Comparison of ENCODE assay signal across 28 cellular contexts in the genomic region with DNA sequence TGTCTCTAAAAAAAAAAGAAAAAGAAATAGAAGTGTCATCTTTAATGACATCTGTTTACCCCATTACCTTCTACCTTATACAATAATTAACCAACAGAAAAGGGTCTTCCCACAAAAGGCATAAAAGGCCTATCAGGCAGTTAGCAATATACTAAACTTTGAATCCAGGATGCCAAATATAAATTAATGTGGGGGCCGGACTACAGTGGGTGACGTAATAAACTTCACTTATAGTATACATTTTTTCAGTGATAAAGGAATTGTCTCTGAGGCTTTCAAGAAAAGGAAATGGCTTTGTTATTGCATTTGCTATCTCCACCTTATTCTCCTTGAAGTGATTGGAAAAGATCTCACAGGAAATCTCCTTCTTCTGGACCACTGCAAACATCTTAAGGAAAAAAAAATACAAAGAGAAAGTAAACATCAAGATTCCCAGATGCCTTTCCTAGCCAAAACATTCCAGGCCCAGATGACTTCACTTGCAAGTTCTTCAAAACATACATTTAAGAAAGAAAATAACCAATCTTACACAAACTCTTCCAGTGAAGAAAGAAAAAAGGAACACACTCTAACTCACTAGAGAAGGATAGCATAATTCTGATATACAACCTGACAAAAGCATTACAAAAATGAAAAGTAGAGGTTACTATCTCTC.
DNase-seq lines count a peak whose midpoint lies in the region; ATAC-seq and TF ChIP-seq lines count a peak whose summit lies in the region.
"Had no signal": no experiment of that assay in that cellular context is flagged by ENCODE, and none has a peak within 500 bp of the region (broad histone marks: within the 10 kb centered on the region; RNA-seq: fewer than 3 reads in every experiment).

No MANE protein-coding gene starts in this region.

- H3K27me3 ChIP-seq in SK-N-SH (ENCODE audit: insufficient read depth), result no peaks in the 10 kb centered on the region
- H3K27me3 ChIP-seq: pancreas, right atrium auricular region, tibial artery had no signal

- no peaks in the 10 kb centered on the region for H3K79me2 ChIP-seq in SK-N-SH (ENCODE audit: insufficient read depth)

- H3K4me1 ChIP-seq in SK-N-SH (ENCODE audit: control insufficient read depth in 1 of 2, insufficient read depth in 2 of 2, low read depth in 1 of 2, low read length in 1 of 2), result no peaks in the 10 kb centered on the region
- H3K4me1 ChIP-seq: esophagus muscularis mucosa, pancreas, right atrium auricular region, tibial artery had no signal

- peak overlapping the region; percentile 62 for H3K27ac Mint-ChIP-seq in stimulated activated memory B cell treated with anti-CD40 and anti-IgM and Interleukin-4, amounts not matched to agents 10 μg/mL and 1 μg/mL and 100 μg/mL, for 72 hours
- H3K27ac Mint-ChIP-seq in immature natural killer cell (no peak overlapping the region), natural killer cell (no peak overlapping the region)
- H3K27ac Mint-ChIP-seq: activated CD4-positive, alpha-beta memory T cell treated with anti-CD3 and anti-CD28 coated beads, Interleukin-2, amount 10 ng/mL, durations not matched to agents 7 days and 5 days; GM23338; stimulated activated naive CD8-positive, alpha-beta T cell treated with anti-CD3 and anti-CD28 coated beads, Interleukin-15, amount 100 ng/mL, for 72 hours had no signal

- intact Hi-C loops in natural killer cell (cut with micrococcal nuclease), result no loop called here

- H3K9me2 ChIP-seq in SK-N-SH, result no peaks in the 10 kb centered on the region

- H3F3A ChIP-seq in SK-N-SH (replicated peaks; ENCODE audit: insufficient read depth), result no peaks in the 10 kb centered on the region

- H3K27me3 Mint-ChIP-seq in stimulated activated memory B cell treated with anti-CD40 and anti-IgM and Interleukin-4, amounts not matched to agents 10 μg/mL and 1 μg/mL and 100 μg/mL, for 72 hours, result no peaks in the 10 kb centered on the region
- H3K27me3 Mint-ChIP-seq in immature natural killer cell (ENCODE audit: low read depth in 3 of 3) (peaks cover 0 to 4% (median 2%) of the 10 kb centered on the region in 3 donors), natural killer cell (ENCODE audit: low read depth in 2 of 2) (peaks cover 0 to 3% of the 10 kb centered on the region in 2 donors)
- H3K27me3 Mint-ChIP-seq: activated CD4-positive, alpha-beta memory T cell treated with anti-CD3 and anti-CD28 coated beads, Interleukin-2, amount 10 ng/mL, durations not matched to agents 7 days and 5 days; central memory CD8-positive, alpha-beta T cell; naive thymus-derived CD8-positive, alpha-beta T cell; stimulated activated naive CD8-positive, alpha-beta T cell treated with anti-CD3 and anti-CD28 coated beads, Interleukin-15, amount 100 ng/mL, for 72 hours had no signal

- peaks cover 76% of the 10 kb centered on the region for H3K4me1 Mint-ChIP-seq in stimulated activated memory B cell treated with anti-CD40 and anti-IgM and Interleukin-4, amounts not matched to agents 10 μg/mL and 1 μg/mL and 100 μg/mL, for 72 hours
- H3K4me1 Mint-ChIP-seq in immature natural killer cell (peaks cover 15 to 24% of the 10 kb centered on the region in 2 donors), natural killer cell (peaks cover 19 to 20% of the 10 kb centered on the region in 2 donors)
- H3K4me1 Mint-ChIP-seq: GM23338 had no signal

- peaks cover 8% of the 10 kb centered on the region for H3K9me3 Mint-ChIP-seq in stimulated activated memory B cell treated with anti-CD40 and anti-IgM and Interleukin-4, amounts not matched to agents 10 μg/mL and 1 μg/mL and 100 μg/mL, for 72 hours
- H3K9me3 Mint-ChIP-seq in immature natural killer cell, result no peaks in the 10 kb centered on the region
- H3K9me3 Mint-ChIP-seq in natural killer cell, result no peaks in the 10 kb centered on the region

- peak overlapping the region; percentile 19 for H3K4me3 Mint-ChIP-seq in stimulated activated memory B cell treated with anti-CD40 and anti-IgM and Interleukin-4, amounts not matched to agents 10 μg/mL and 1 μg/mL and 100 μg/mL, for 72 hours
- H3K4me3 Mint-ChIP-seq in immature natural killer cell (no peak overlapping the region), natural killer cell (no peak overlapping the region)
- H3K4me3 Mint-ChIP-seq: activated CD4-positive, alpha-beta memory T cell treated with anti-CD3 and anti-CD28 coated beads, Interleukin-2, amount 10 ng/mL, durations not matched to agents 7 days and 5 days; central memory CD8-positive, alpha-beta T cell; GM23338; naive thymus-derived CD8-positive, alpha-beta T cell; stimulated activated naive CD8-positive, alpha-beta T cell treated with anti-CD3 and anti-CD28 coated beads, Interleukin-15, amount 100 ng/mL, for 72 hours had no signal

- no peak overlapping the region for H3K27ac ChIP-seq in SK-N-SH (ENCODE audit: low read depth in 2 of 2, low read length in 1 of 2)
- H3K27ac ChIP-seq: 22Rv1, esophagus muscularis mucosa, HL-60, pancreas, right atrium auricular region, SK-N-MC, tibial artery had no signal

- no peaks in the 10 kb centered on the region for H4K20me1 ChIP-seq in SK-N-SH (ENCODE audit: insufficient read depth)

- H3K36me3 Mint-ChIP-seq in stimulated activated memory B cell treated with anti-CD40 and anti-IgM and Interleukin-4, amounts not matched to agents 10 μg/mL and 1 μg/mL and 100 μg/mL, for 72 hours, result peaks cover 10% of the 10 kb centered on the region
- peaks cover 0 to 18% (median 7%) of the 10 kb centered on the region in 3 donors for H3K36me3 Mint-ChIP-seq in immature natural killer cell
- peaks cover 8% of the 10 kb centered on the region for H3K36me3 Mint-ChIP-seq in natural killer cell
- H3K36me3 Mint-ChIP-seq: naive thymus-derived CD8-positive, alpha-beta T cell had no signal

- TF ChIP-seq RAD21 in SK-N-SH (IDR thresholded peaks at IDR 0.05; ENCODE audit: low read length), result no peak

- H3K9ac ChIP-seq in SK-N-SH, result no peak overlapping the region

- H3K4me3 ChIP-seq in SK-N-SH (ENCODE audit: low read depth in 2 of 2, low read length in 1 of 2), result no peak overlapping the region
- no peak overlapping the region for H3K4me3 ChIP-seq in fibroblast of mammary gland (ENCODE audit: control insufficient read depth, low read depth, low read length)
- H3K4me3 ChIP-seq: esophagus muscularis mucosa, GM23338, pancreas, right atrium auricular region, SK-N-MC, tibial artery had no signal

- H2AFZ ChIP-seq in SK-N-SH (ENCODE audit: low read depth), result peak overlapping the region; percentile 34; the same call in 1 of the 2 replicates
- H2AFZ ChIP-seq: GM23338 had no signal

- no peaks in the 10 kb centered on the region for H3K36me3 ChIP-seq in SK-N-SH (replicated peaks in 1 of 2; ENCODE audit: control insufficient read depth in 1 of 2, insufficient read depth in 2 of 2, low read length in 1 of 2)
- H3K36me3 ChIP-seq: esophagus muscularis mucosa, pancreas, right atrium auricular region, tibial artery had no signal

- POLR2A ChIA-PET in SK-N-SH (lab: Yijun Ruan, JAX), result no interaction called here

- WGBS in SK-N-SH (ENCODE audit: low lambda C conversion rate), result 59% methylated on average over 2 of the region's 2 CpGs

- H3K9me3 ChIP-seq in SK-N-SH, result no peaks in the 10 kb centered on the region
- H3K9me3 ChIP-seq: esophagus muscularis mucosa, pancreas, right atrium auricular region, tibial artery had no signal

- ATAC-seq in SK-N-SH treated with all-trans-retinoic acid at 6 μM for 48 hours, result no peak
- ATAC-seq in stimulated activated memory B cell treated with anti-CD40 and anti-IgM and Interleukin-4, amounts not matched to agents 10 μg/mL and 1 μg/mL and 100 μg/mL, for 72 hours, result no peak
- no peak for ATAC-seq in natural killer cell
- ATAC-seq: GM23338; naive thymus-derived CD8-positive, alpha-beta T cell; pancreas; stimulated activated naive CD8-positive, alpha-beta T cell treated with anti-CD3 and anti-CD28 coated beads, Interleukin-15, amount 100 ng/mL, for 72 hours had no signal

- TF ChIP-seq CTCF in SK-N-SH (IDR thresholded peaks at IDR 0.05), result no peak
- TF ChIP-seq CTCF in fibroblast of mammary gland (conservative IDR thresholded peaks at IDR 0.05; ENCODE audit: control insufficient read depth, insufficient read depth, low read depth, low read length), result no peak
- no peak for TF ChIP-seq CTCF in natural killer cell (IDR thresholded peaks at IDR 0.05)

- DNase-seq in SK-N-SH (no peak), astrocyte of the hippocampus (ENCODE audit: low read depth, low spot score) (peak; percentile 26), fibroblast of mammary gland (ENCODE audit: low read depth) (peak; percentile 5), immature natural killer cell (no peak), T1000 (lab: John Stamatoyannopoulos, UW) (no peak), natural killer cell (no peak)
- DNase-seq: activated CD4-positive, alpha-beta memory T cell treated with anti-CD3 and anti-CD28 coated beads, Interleukin-2, amount 10 ng/mL, durations not matched to agents 7 days and 5 days; activated CD4-positive, CD25-positive, alpha-beta regulatory T cell; amygdala; effector CD8-positive, alpha-beta T cell; MM.1S; naive thymus-derived CD8-positive, alpha-beta T cell; NCI-H146; NCI-H524 treated with DMSO at 0.1 percent for 48 hours; pancreas; stimulated activated CD4-positive, alpha-beta T cell treated with anti-CD3 and anti-CD28 coated beads, Interleukin-12 subunit alpha, Interleukin-12 subunit beta, amount 100 ng/mL, for 4 hours; stimulated activated CD4-positive, alpha-beta T cell treated with anti-CD3 and anti-CD28 coated beads, Interleukin-4, amount 100 ng/mL, for 4 hours; stimulated activated naive CD8-positive, alpha-beta T cell treated with anti-CD3 and anti-CD28 coated beads, Interleukin-15, amount 100 ng/mL, for 72 hours; tibial artery had no signal

- CTCF ChIA-PET in SK-N-SH (lab: Yijun Ruan, JAX), result no interaction called here

- peak overlapping the region; percentile 26; the same call in 1 of the 2 replicates for H3K4me2 ChIP-seq in SK-N-SH
- H3K4me2 ChIP-seq: GM23338 had no signal

- no peak for TF ChIP-seq EP300 in SK-N-SH (IDR thresholded peaks at IDR 0.05; ENCODE audit: borderline replicate concordance in 1 of 2, low read depth in 1 of 2, low read length in 1 of 2)

TF ChIP-seq in SK-N-SH treated with all-trans-retinoic acid at 6 μM for 48 hours, 23 proteins besides CTCF, POLR2A, EP300 and RAD21 (continues in another document):
- TF ChIP-seq SNAI2 (CRISPR knock-in tag; IDR thresholded peaks at IDR 0.05) (no peak), PPARA (CRISPR knock-in tag; IDR thresholded peaks at IDR 0.05; ENCODE audit: borderline replicate concordance) (no peak), TOX (CRISPR knock-in tag; IDR thresholded peaks at IDR 0.05; ENCODE audit: borderline replicate concordance) (no peak)
- TF ChIP-seq, protein P1, sequence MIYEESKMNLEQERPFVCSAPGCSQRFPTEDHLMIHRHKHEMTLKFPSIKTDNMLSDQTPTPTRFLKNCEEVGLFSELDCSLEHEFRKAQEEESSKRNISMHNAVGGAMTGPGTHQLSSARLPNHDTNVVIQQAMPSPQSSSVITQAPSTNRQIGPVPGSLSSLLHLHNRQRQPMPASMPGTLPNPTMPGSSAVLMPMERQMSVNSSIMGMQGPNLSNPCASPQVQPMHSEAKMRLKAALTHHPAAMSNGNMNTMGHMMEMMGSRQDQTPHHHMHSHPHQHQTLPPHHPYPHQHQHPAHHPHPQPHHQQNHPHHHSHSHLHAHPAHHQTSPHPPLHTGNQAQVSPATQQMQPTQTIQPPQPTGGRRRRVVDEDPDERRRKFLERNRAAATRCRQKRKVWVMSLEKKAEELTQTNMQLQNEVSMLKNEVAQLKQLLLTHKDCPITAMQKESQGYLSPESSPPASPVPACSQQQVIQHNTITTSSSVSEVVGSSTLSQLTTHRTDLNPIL (CRISPR knock-in tag; IDR thresholded peaks at IDR 0.05; ENCODE audit: low read depth), result no peak

Comparison
In these comparisons a context has a peak if more than half of its experiments do, and no peak if none do; other contexts are left out.
1. DNase-seq: peak in astrocyte of the hippocampus (single experiment) and fibroblast of mammary gland (single experiment); none in SK-N-SH (single experiment), immature natural killer cell (0 of 3), T1000 (single experiment) and natural killer cell (single experiment).